Comparison of ENCODE assay signal across 1 cellular context in genomic region chr9:137411670-137412380, GRCh38.
TF ChIP-seq lines count a peak whose summit lies in the region.

No MANE protein-coding gene starts in this region.

TF ChIP-seq in IMR-90, 13 proteins besides CTCF, POLR2A, EP300 and RAD21 (continued from another document):
- TF ChIP-seq ELK1 (IDR thresholded peaks at IDR 0.05; ENCODE audit: borderline replicate concordance, low read depth, low read length) (no peak), NFE2L2 (IDR thresholded peaks at IDR 0.05; ENCODE audit: low read depth, low read length) (no peak), BHLHE40 (IDR thresholded peaks at IDR 0.05; ENCODE audit: low read depth, low read length) (peak; percentile 99), MAZ (IDR thresholded peaks at IDR 0.05; ENCODE audit: borderline replicate concordance, low read depth, low read length) (peak; percentile 71; the same call in 1 of the 2 replicates)
